10 cellular contexts compared by ENCODE assay signal in genomic region chr21:14901482-14901958, GRCh38.
DNase-seq lines count a peak whose midpoint lies in the region; ATAC-seq and TF ChIP-seq lines count a peak whose summit lies in the region.
"Had no signal": no experiment of that assay in that cellular context is flagged by ENCODE, and none has a peak within 500 bp of the region (broad histone marks: within the 10 kb centered on the region; RNA-seq: fewer than 3 reads in every experiment).

No MANE protein-coding gene starts in this region.

- TF ChIP-seq CTCF in progenitor cell of endocrine pancreas (IDR thresholded peaks at IDR 0.05; ENCODE audit: unreplicated experiment) (no peak), sigmoid colon (IDR thresholded peaks at IDR 0.05) (no peak)

- no peak overlapping the region for H3K4me3 ChIP-seq in sigmoid colon
- H3K4me3 ChIP-seq: thyroid gland had no signal

- H3K4me1 Mint-ChIP-seq in T-helper 17 cell (no peaks in the 10 kb centered on the region), progenitor cell of endocrine pancreas (ENCODE audit: low read depth) (no peaks in the 10 kb centered on the region), immature natural killer cell (no peaks in the 10 kb centered on the region)

- no peaks in the 10 kb centered on the region for H3K27me3 ChIP-seq in sigmoid colon
- H3K27me3 ChIP-seq: thyroid gland had no signal

- H3K27ac Mint-ChIP-seq in T-helper 17 cell: no peak overlapping the region
- H3K27ac Mint-ChIP-seq in progenitor cell of endocrine pancreas: peak overlapping the region; percentile 33
- H3K27ac Mint-ChIP-seq in immature natural killer cell: no peak overlapping the region

- no peak for TF ChIP-seq EP300 in sigmoid colon (IDR thresholded peaks at IDR 0.05)

- no peaks in the 10 kb centered on the region for H3K36me3 Mint-ChIP-seq in T-helper 17 cell (ENCODE audit: low read depth)
- no peaks in the 10 kb centered on the region for H3K36me3 Mint-ChIP-seq in progenitor cell of endocrine pancreas (ENCODE audit: insufficient read depth)
- no peaks in the 10 kb centered on the region for H3K36me3 Mint-ChIP-seq in immature natural killer cell

- H3K9me3 Mint-ChIP-seq in progenitor cell of endocrine pancreas (ENCODE audit: low read depth) (peaks cover 5% of the 10 kb centered on the region), immature natural killer cell (no peaks in the 10 kb centered on the region)

- H3K27me3 Mint-ChIP-seq in T-helper 17 cell: no peaks in the 10 kb centered on the region
- no peaks in the 10 kb centered on the region for H3K27me3 Mint-ChIP-seq in progenitor cell of endocrine pancreas
- peaks cover 0 to 2% (median 0%) of the 10 kb centered on the region in 3 donors for H3K27me3 Mint-ChIP-seq in immature natural killer cell (ENCODE audit: low read depth in 3 of 3)

- H3K4me3 Mint-ChIP-seq in T-helper 17 cell: no peak overlapping the region
- H3K4me3 Mint-ChIP-seq in progenitor cell of endocrine pancreas (ENCODE audit: low read depth): no peak overlapping the region
- no peak overlapping the region for H3K4me3 Mint-ChIP-seq in immature natural killer cell

- intact Hi-C loops in sigmoid colon (cut with DNase I): no loop called here

- H3K27ac ChIP-seq in sigmoid colon: no peak overlapping the region
- H3K27ac ChIP-seq: thyroid gland had no signal

- 87 to 92% methylated on average over 3 of the region's 3 CpGs for WGBS in sigmoid colon, 2 donors

- DNase-seq in DMS53 (lab: John Stamatoyannopoulos, UW) (peak; percentile 24), DMS53 treated with DMSO at 0.1 percent for 48 hours (lab: John Stamatoyannopoulos, UW; ENCODE audit: unreplicated experiment) (no peak), T-helper 17 cell (no peak), progenitor cell of endocrine pancreas (ENCODE audit: low spot score, unreplicated experiment) (no peak), sigmoid colon (no peak), immature natural killer cell (no peak), SKM-1 treated with dmso at 0.1 percent for 144 hours (lab: John Stamatoyannopoulos, UW; ENCODE audit: unreplicated experiment) (no peak)
- DNase-seq: thyroid gland had no signal

- H3K9me3 ChIP-seq in T-helper 17 cell (ENCODE audit: control insufficient read depth, low read length, poor library complexity, severe bottlenecking) (no peaks in the 10 kb centered on the region), sigmoid colon (no peaks in the 10 kb centered on the region)
- H3K9me3 ChIP-seq: thyroid gland had no signal

- no peak for TF ChIP-seq POLR2A in sigmoid colon (IDR thresholded peaks at IDR 0.05)

- ATAC-seq in HG02623 (IDR thresholded peaks at IDR 0.05; ENCODE audit: unreplicated experiment): peak; percentile 73
- peak; percentile 46 for ATAC-seq in T-helper 17 cell
- ATAC-seq: SK-N-SH treated with all-trans-retinoic acid at 6 μM for 48 hours had no signal

- peaks cover 0 to 3% (median 0%) of the 10 kb centered on the region in 4 donors for H3K4me1 ChIP-seq in sigmoid colon
- H3K4me1 ChIP-seq: thyroid gland had no signal

- no peaks in the 10 kb centered on the region for H3K36me3 ChIP-seq in sigmoid colon
- H3K36me3 ChIP-seq: thyroid gland had no signal
